Comparison of ENCODE assay signal across 1 cellular context in genomic region chr13:91609353-91609752, GRCh38.
TF ChIP-seq lines count a peak whose summit lies in the region.

No MANE protein-coding gene starts in this region.

TF ChIP-seq in WTC11, 78 proteins besides CTCF, POLR2A, EP300 and RAD21 (continued from another document):
- TF ChIP-seq ERG (CRISPR knock-in tag; IDR thresholded peaks at IDR 0.05) (no peak), GTF2I (CRISPR knock-in tag; conservative IDR thresholded peaks at IDR 0.05) (no peak), GRHL2 (CRISPR knock-in tag; IDR thresholded peaks at IDR 0.05; ENCODE audit: insufficient replicate concordance, severe bottlenecking) (no peak)
